12 cellular contexts compared by ENCODE assay signal in the genomic region with DNA sequence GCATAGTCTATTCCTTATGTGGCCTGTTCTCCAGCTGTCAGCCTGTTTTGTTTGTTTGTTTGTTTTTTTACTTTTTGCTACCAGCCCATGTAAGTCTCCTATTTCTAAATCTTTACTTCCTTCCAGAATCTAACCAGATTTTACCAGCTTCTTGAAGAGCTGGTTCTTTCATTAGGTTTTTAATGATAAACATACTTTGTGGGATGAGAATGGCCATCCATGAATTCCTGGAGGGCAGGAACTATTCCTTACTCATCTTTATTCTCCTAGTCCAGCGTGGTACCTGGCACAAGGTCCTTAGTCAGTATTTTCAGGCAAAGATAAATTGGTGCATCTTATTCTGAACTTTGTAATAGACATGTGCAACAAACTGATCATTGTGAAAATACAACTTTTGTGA.
"Had no signal": no experiment of that assay in that cellular context is flagged by ENCODE, and none has a peak within 500 bp of the region (broad histone marks: within the 10 kb centered on the region; RNA-seq: fewer than 3 reads in every experiment).

No MANE protein-coding gene starts in this region.

- H3K27ac ChIP-seq: breast epithelium, esophagus squamous epithelium, ovary, VCaP had no signal

- H3K27me3 ChIP-seq: breast epithelium, esophagus squamous epithelium, ovary had no signal

- H3K36me3 ChIP-seq: breast epithelium, ovary had no signal

- H3K9me3 ChIP-seq: breast epithelium, esophagus squamous epithelium, ovary had no signal

- H3K4me1 ChIP-seq: breast epithelium, esophagus squamous epithelium had no signal

- H3K4me3 ChIP-seq: breast epithelium, esophagus squamous epithelium, ovary had no signal

- H3K4me3 Mint-ChIP-seq: activated naive CD4-positive, alpha-beta T cell treated with anti-CD3 and anti-CD28 coated beads, Interleukin-2, amount 50 U/mL, for 24 hours; neural crest cell; stimulated activated effector memory CD8-positive, alpha-beta T cell treated with anti-CD3 and anti-CD28 coated beads, Interleukin-12 subunit alpha, Interleukin-12 subunit beta, amount 100 ng/mL, for 72 hours; T-cell; type B pancreatic cell had no signal

- H3K27ac Mint-ChIP-seq: activated naive CD4-positive, alpha-beta T cell treated with anti-CD3 and anti-CD28 coated beads, Interleukin-2, amount 50 U/mL, for 24 hours; stimulated activated effector memory CD8-positive, alpha-beta T cell treated with anti-CD3 and anti-CD28 coated beads, Interleukin-12 subunit alpha, Interleukin-12 subunit beta, amount 100 ng/mL, for 72 hours; type B pancreatic cell had no signal

- ATAC-seq: left ventricle myocardium superior; stimulated activated effector memory CD8-positive, alpha-beta T cell treated with anti-CD3 and anti-CD28 coated beads, Interleukin-12 subunit alpha, Interleukin-12 subunit beta, amount 100 ng/mL, for 72 hours; T-cell had no signal

- H3K9me3 Mint-ChIP-seq: activated naive CD4-positive, alpha-beta T cell treated with anti-CD3 and anti-CD28 coated beads, Interleukin-2, amount 50 U/mL, for 24 hours; stimulated activated effector memory CD8-positive, alpha-beta T cell treated with anti-CD3 and anti-CD28 coated beads, Interleukin-12 subunit alpha, Interleukin-12 subunit beta, amount 100 ng/mL, for 72 hours; T-cell had no signal

- DNase-seq: activated CD4-positive, alpha-beta T cell treated with anti-CD3 and anti-CD28 coated beads for 4 hours; esophagus squamous epithelium; left ventricle myocardium superior; ovary; substantia nigra; T-cell had no signal

- H3K27me3 Mint-ChIP-seq: activated naive CD4-positive, alpha-beta T cell treated with anti-CD3 and anti-CD28 coated beads, Interleukin-2, amount 50 U/mL, for 24 hours; T-cell; type B pancreatic cell had no signal
